38 cellular contexts compared by ENCODE assay signal in genomic region chr6:48249071-48249470, GRCh38.
"Had no signal": no experiment of that assay in that cellular context is flagged by ENCODE, and none has a peak within 500 bp of the region (broad histone marks: within the 10 kb centered on the region; RNA-seq: fewer than 3 reads in every experiment).

No MANE protein-coding gene starts in this region.

- H3K27ac ChIP-seq: body of pancreas, brain microvascular endothelial cell, breast epithelium, cardiac muscle cell, VCaP had no signal

- DNase-seq: activated B cell treated with CpG ODN at 0.5 μM for 24 hours; activated CD4-positive, alpha-beta memory T cell treated with anti-CD3 and anti-CD28 coated beads, Interleukin-2, amount 10 ng/mL, durations not matched to agents 7 days and 5 days; activated CD4-positive, alpha-beta T cell treated with anti-CD3 and anti-CD28 coated beads for 4 hours; activated CD4-positive, alpha-beta T cell treated with anti-CD3 and anti-CD28 coated beads, Interleukin-2, amount 10 ng/mL, durations not matched to agents 7 days and 5 days; activated CD4-positive, alpha-beta T cell treated with anti-CD3 and anti-CD28 coated beads, Interleukin-2, amount 50 U/mL, for 48 hours; activated CD4-positive, CD25-positive, alpha-beta regulatory T cell treated with anti-CD3 and anti-CD28 coated beads, Interleukin-2, amount 50 U/mL, for 72 hours; activated CD8-positive, alpha-beta memory T cell treated with anti-CD3 and anti-CD28 coated beads for 24 hours; activated CD8-positive, alpha-beta memory T cell treated with anti-CD3 and anti-CD28 coated beads, Interleukin-2, amount 10 ng/mL, durations not matched to agents 7 days and 5 days; activated CD8-positive, alpha-beta memory T cell treated with anti-CD3 and anti-CD28 coated beads, Interleukin-2, amount 50 U/mL, for 48 hours; activated CD8-positive, alpha-beta T cell treated with anti-CD3 and anti-CD28 coated beads, Interleukin-2, amount 10 ng/mL, durations not matched to agents 7 days and 5 days; activated effector memory CD4-positive, alpha-beta T cell treated with Interleukin-2 at 50 U/mL for 16 hours; activated gamma-delta T cell; activated naive CD4-positive, alpha-beta T cell treated with anti-CD3 and anti-CD28 coated beads, Interleukin-2, amount 10 ng/mL, durations not matched to agents 7 days and 5 days; activated naive CD4-positive, alpha-beta T cell treated with Interleukin-2 at 50 U/mL for 16 hours; activated naive CD8-positive, alpha-beta T cell treated with anti-CD3 and anti-CD28 coated beads, Interleukin-2, amount 10 ng/mL, durations not matched to agents 7 days and 5 days; activated naive CD8-positive, alpha-beta T cell treated with anti-CD3 and anti-CD28 coated beads, Interleukin-2, amount 50 U/mL, for 24 hours; activated T-cell treated with anti-CD3 and anti-CD28 coated beads, Interleukin-2, amount 50 U/mL, for 24 hours; activated T-cell treated with anti-CD3 and anti-CD28 coated beads, Interleukin-2, amount 50 U/mL, for 48 hours; amygdala; anterior cingulate cortex; body of pancreas; brain microvascular endothelial cell; caudate nucleus; cerebellar nuclear complex; T-helper 1 cell; T-helper 2 cell; T-helper 9 cell had no signal

- H3K4me1 Mint-ChIP-seq: activated B cell treated with CpG ODN at 0.5 μM for 24 hours; activated CD4-positive, alpha-beta memory T cell treated with anti-CD3 and anti-CD28 coated beads, Interleukin-2, amount 10 ng/mL, durations not matched to agents 7 days and 5 days; activated CD4-positive, alpha-beta T cell treated with anti-CD3 and anti-CD28 coated beads, Interleukin-2, amount 10 ng/mL, durations not matched to agents 7 days and 5 days; activated CD8-positive, alpha-beta memory T cell treated with anti-CD3 and anti-CD28 coated beads, Interleukin-2, amount 10 ng/mL, durations not matched to agents 7 days and 5 days; activated naive CD4-positive, alpha-beta T cell treated with anti-CD3 and anti-CD28 coated beads, Interleukin-2, amount 10 ng/mL, durations not matched to agents 7 days and 5 days; activated naive CD4-positive, alpha-beta T cell treated with anti-CD3 and anti-CD28 coated beads, Interleukin-2, amount 50 U/mL, for 24 hours; activated naive CD8-positive, alpha-beta T cell treated with anti-CD3 and anti-CD28 coated beads, Interleukin-2, amount 10 ng/mL, durations not matched to agents 7 days and 5 days; activated naive CD8-positive, alpha-beta T cell treated with anti-CD3 and anti-CD28 coated beads, Interleukin-2, amount 50 U/mL, for 24 hours; central memory CD8-positive, alpha-beta T cell had no signal

- FAIRE-seq: astrocyte, TTC549 had no signal

- H3K9me3 Mint-ChIP-seq: activated CD4-positive, alpha-beta T cell treated with anti-CD3 and anti-CD28 coated beads, Interleukin-2, amount 10 ng/mL, durations not matched to agents 7 days and 5 days; activated naive CD4-positive, alpha-beta T cell treated with anti-CD3 and anti-CD28 coated beads, Interleukin-2, amount 10 ng/mL, durations not matched to agents 7 days and 5 days; activated naive CD4-positive, alpha-beta T cell treated with anti-CD3 and anti-CD28 coated beads, Interleukin-2, amount 50 U/mL, for 24 hours; activated naive CD8-positive, alpha-beta T cell treated with anti-CD3 and anti-CD28 coated beads, Interleukin-2, amount 10 ng/mL, durations not matched to agents 7 days and 5 days; activated naive CD8-positive, alpha-beta T cell treated with anti-CD3 and anti-CD28 coated beads, Interleukin-2, amount 50 U/mL, for 24 hours; activated T-cell treated with anti-CD3 and anti-CD28 coated beads, Interleukin-2, amount 50 U/mL, for 24 hours; activated T-helper 2 cell treated with anti-CD3 and anti-CD28 coated beads, Interferon-gamma antibody, Interleukin-2, Interleukin-4, amounts not matched to agents 10 μg/mL and 5 μg/mL and 100 μg/mL, durations not matched to agents 14 hours and 24 hours and 36 hours; T-helper 1 cell treated with Interleukin-12 subunit alpha and Interleukin-12 subunit beta and Interleukin-4 antibody, amounts not matched to agents 30 μg/mL and 1 μg/mL, for 36 hours; T-helper 2 cell treated with Interferon-gamma antibody and Interleukin-4, amounts not matched to agents 5 μg/mL and 100 μg/mL, for 36 hours had no signal

- H3K4me1 ChIP-seq: body of pancreas, breast epithelium had no signal

- H3K27me3 ChIP-seq: body of pancreas, brain microvascular endothelial cell, breast epithelium, cardiac muscle cell had no signal

- H3K4me3 Mint-ChIP-seq: activated B cell treated with CpG ODN at 0.5 μM for 24 hours; activated CD4-positive, alpha-beta memory T cell treated with anti-CD3 and anti-CD28 coated beads, Interleukin-2, amount 10 ng/mL, durations not matched to agents 7 days and 5 days; activated CD4-positive, alpha-beta T cell treated with anti-CD3 and anti-CD28 coated beads, Interleukin-2, amount 10 ng/mL, durations not matched to agents 7 days and 5 days; activated CD8-positive, alpha-beta memory T cell treated with anti-CD3 and anti-CD28 coated beads, Interleukin-2, amount 10 ng/mL, durations not matched to agents 7 days and 5 days; activated CD8-positive, alpha-beta T cell treated with anti-CD3 and anti-CD28 coated beads, Interleukin-2, amount 10 ng/mL, durations not matched to agents 7 days and 5 days; activated naive CD4-positive, alpha-beta T cell treated with anti-CD3 and anti-CD28 coated beads, Interleukin-2, amount 10 ng/mL, durations not matched to agents 7 days and 5 days; activated naive CD4-positive, alpha-beta T cell treated with anti-CD3 and anti-CD28 coated beads, Interleukin-2, amount 50 U/mL, for 24 hours; activated naive CD8-positive, alpha-beta T cell; activated naive CD8-positive, alpha-beta T cell treated with anti-CD3 and anti-CD28 coated beads, Interleukin-2, amount 10 ng/mL, durations not matched to agents 7 days and 5 days; activated naive CD8-positive, alpha-beta T cell treated with anti-CD3 and anti-CD28 coated beads, Interleukin-2, amount 50 U/mL, for 24 hours; activated T-cell treated with anti-CD3 and anti-CD28 coated beads, Interleukin-2, amount 50 U/mL, for 24 hours; central memory CD8-positive, alpha-beta T cell; T-helper 1 cell treated with Interleukin-12 subunit alpha and Interleukin-12 subunit beta and Interleukin-4 antibody, amounts not matched to agents 30 μg/mL and 1 μg/mL, for 36 hours; T-helper 2 cell treated with Interferon-gamma antibody and Interleukin-4, amounts not matched to agents 5 μg/mL and 100 μg/mL, for 36 hours had no signal

- H3K4me3 ChIP-seq: body of pancreas, breast epithelium, cardiac muscle cell had no signal

- H3K27ac Mint-ChIP-seq: activated B cell treated with CpG ODN at 0.5 μM for 24 hours; activated CD4-positive, alpha-beta memory T cell treated with anti-CD3 and anti-CD28 coated beads, Interleukin-2, amount 10 ng/mL, durations not matched to agents 7 days and 5 days; activated CD4-positive, alpha-beta T cell treated with anti-CD3 and anti-CD28 coated beads, Interleukin-2, amount 10 ng/mL, durations not matched to agents 7 days and 5 days; activated CD8-positive, alpha-beta memory T cell treated with anti-CD3 and anti-CD28 coated beads, Interleukin-2, amount 10 ng/mL, durations not matched to agents 7 days and 5 days; activated CD8-positive, alpha-beta T cell treated with anti-CD3 and anti-CD28 coated beads, Interleukin-2, amount 10 ng/mL, durations not matched to agents 7 days and 5 days; activated naive CD4-positive, alpha-beta T cell treated with anti-CD3 and anti-CD28 coated beads, Interleukin-2, amount 10 ng/mL, durations not matched to agents 7 days and 5 days; activated naive CD4-positive, alpha-beta T cell treated with anti-CD3 and anti-CD28 coated beads, Interleukin-2, amount 50 U/mL, for 24 hours; activated naive CD8-positive, alpha-beta T cell; activated naive CD8-positive, alpha-beta T cell treated with anti-CD3 and anti-CD28 coated beads, Interleukin-2, amount 10 ng/mL, durations not matched to agents 7 days and 5 days; activated naive CD8-positive, alpha-beta T cell treated with anti-CD3 and anti-CD28 coated beads, Interleukin-2, amount 50 U/mL, for 24 hours; activated T-cell treated with anti-CD3 and anti-CD28 coated beads, Interleukin-2, amount 50 U/mL, for 24 hours; activated T-helper 2 cell treated with anti-CD3 and anti-CD28 coated beads, Interferon-gamma antibody, Interleukin-2, Interleukin-4, amounts not matched to agents 10 μg/mL and 5 μg/mL and 100 μg/mL, durations not matched to agents 14 hours and 24 hours and 36 hours; T-helper 1 cell treated with Interleukin-12 subunit alpha and Interleukin-12 subunit beta and Interleukin-4 antibody, amounts not matched to agents 30 μg/mL and 1 μg/mL, for 36 hours; T-helper 2 cell treated with Interferon-gamma antibody and Interleukin-4, amounts not matched to agents 5 μg/mL and 100 μg/mL, for 36 hours had no signal

- H3K9me3 ChIP-seq: body of pancreas, breast epithelium had no signal

- H3K36me3 Mint-ChIP-seq: activated CD8-positive, alpha-beta memory T cell treated with anti-CD3 and anti-CD28 coated beads, Interleukin-2, amount 10 ng/mL, durations not matched to agents 7 days and 5 days; activated naive CD4-positive, alpha-beta T cell treated with anti-CD3 and anti-CD28 coated beads, Interleukin-2, amount 10 ng/mL, durations not matched to agents 7 days and 5 days; activated naive CD4-positive, alpha-beta T cell treated with anti-CD3 and anti-CD28 coated beads, Interleukin-2, amount 50 U/mL, for 24 hours; activated naive CD8-positive, alpha-beta T cell; activated naive CD8-positive, alpha-beta T cell treated with anti-CD3 and anti-CD28 coated beads, Interleukin-2, amount 10 ng/mL, durations not matched to agents 7 days and 5 days had no signal

- ATAC-seq: activated CD8-positive, alpha-beta memory T cell treated with anti-CD3 and anti-CD28 coated beads, Interleukin-2, amount 10 ng/mL, durations not matched to agents 7 days and 5 days; activated CD8-positive, alpha-beta T cell treated with anti-CD3 and anti-CD28 coated beads, Interleukin-2, amount 10 ng/mL, durations not matched to agents 7 days and 5 days; activated naive CD8-positive, alpha-beta T cell treated with anti-CD3 and anti-CD28 coated beads, Interleukin-2, amount 50 U/mL, for 24 hours; body of pancreas had no signal

- H3K27me3 Mint-ChIP-seq: activated B cell treated with CpG ODN at 0.5 μM for 24 hours; activated CD4-positive, alpha-beta memory T cell treated with anti-CD3 and anti-CD28 coated beads, Interleukin-2, amount 10 ng/mL, durations not matched to agents 7 days and 5 days; activated CD4-positive, alpha-beta T cell treated with anti-CD3 and anti-CD28 coated beads, Interleukin-2, amount 10 ng/mL, durations not matched to agents 7 days and 5 days; activated CD8-positive, alpha-beta memory T cell treated with anti-CD3 and anti-CD28 coated beads, Interleukin-2, amount 10 ng/mL, durations not matched to agents 7 days and 5 days; activated naive CD4-positive, alpha-beta T cell treated with anti-CD3 and anti-CD28 coated beads, Interleukin-2, amount 10 ng/mL, durations not matched to agents 7 days and 5 days; activated naive CD4-positive, alpha-beta T cell treated with anti-CD3 and anti-CD28 coated beads, Interleukin-2, amount 50 U/mL, for 24 hours; activated naive CD8-positive, alpha-beta T cell; activated naive CD8-positive, alpha-beta T cell treated with anti-CD3 and anti-CD28 coated beads, Interleukin-2, amount 10 ng/mL, durations not matched to agents 7 days and 5 days; activated naive CD8-positive, alpha-beta T cell treated with anti-CD3 and anti-CD28 coated beads, Interleukin-2, amount 50 U/mL, for 24 hours; activated T-cell treated with anti-CD3 and anti-CD28 coated beads, Interleukin-2, amount 50 U/mL, for 24 hours; central memory CD8-positive, alpha-beta T cell had no signal

- H3K36me3 ChIP-seq: brain microvascular endothelial cell, breast epithelium, cardiac muscle cell had no signal
